24 cellular contexts compared by ENCODE assay signal in the genomic region with DNA sequence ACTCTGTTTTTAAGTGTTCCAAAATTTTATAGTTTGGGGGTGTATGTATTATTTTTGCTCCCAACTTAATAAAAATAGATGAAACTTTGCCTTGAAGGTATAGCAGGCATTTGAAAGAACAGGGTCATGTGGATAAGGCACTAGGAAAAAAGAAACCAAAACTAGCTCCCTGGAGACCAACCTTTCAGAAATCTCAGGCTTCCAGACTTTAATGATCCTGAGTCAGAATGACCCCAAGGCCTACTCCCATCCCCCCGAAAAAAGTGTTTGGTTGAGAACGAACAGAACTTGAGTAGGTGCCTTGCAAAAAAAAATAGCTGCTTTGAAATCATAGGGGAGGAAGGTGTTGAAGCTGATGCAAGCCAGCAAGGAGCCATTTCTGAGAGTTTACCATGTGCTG.
DNase-seq lines count a peak whose midpoint lies in the region; FAIRE-seq and TF ChIP-seq lines count a peak whose summit lies in the region.
"Had no signal": no experiment of that assay in that cellular context is flagged by ENCODE, and none has a peak within 500 bp of the region (broad histone marks: within the 10 kb centered on the region; RNA-seq: fewer than 3 reads in every experiment).

No MANE protein-coding gene starts in this region.

- H3K27me3 ChIP-seq in osteoblast (ENCODE audit: insufficient read depth, low read length) (no peaks in the 10 kb centered on the region), colonic mucosa (no peaks in the 10 kb centered on the region)
- H3K27me3 ChIP-seq: BLaER1 had no signal

- H3K4me3 ChIP-seq in osteoblast (ENCODE audit: insufficient read depth, low read length) (no peak overlapping the region), colonic mucosa (no peak overlapping the region)
- H3K4me3 ChIP-seq: BLaER1 had no signal

- H3K9me3 ChIP-seq in osteoblast (ENCODE audit: low read depth, low read length) (no peaks in the 10 kb centered on the region), colonic mucosa (no peaks in the 10 kb centered on the region)
- H3K9me3 ChIP-seq: BLaER1, SK-N-SH had no signal

- intact Hi-C loops in colonic mucosa (cut with DNase I), result no loop called here

- FAIRE-seq in urothelium cell line (lab: Jason Lieb, UNC), result no peak
- FAIRE-seq: A204.1, GM12891, H54, RCC 7860 had no signal

- no peak overlapping the region for H3K27ac ChIP-seq in osteoblast (ENCODE audit: low read depth, low read length)
- H3K27ac ChIP-seq in substantia nigra (ENCODE audit: low read depth, low read length, poor library complexity, severe bottlenecking), result no peak overlapping the region
- no peak overlapping the region for H3K27ac ChIP-seq in colonic mucosa
- H3K27ac ChIP-seq: BLaER1 had no signal

- H3K4me1 ChIP-seq in osteoblast (ENCODE audit: insufficient read depth, low read length) (peaks cover 4% of the 10 kb centered on the region), colonic mucosa (no peaks in the 10 kb centered on the region)

- H3K4me2 ChIP-seq in osteoblast (ENCODE audit: insufficient read depth, low read length), result no peak overlapping the region
- H3K4me2 ChIP-seq: BLaER1, SK-N-SH had no signal

- H3K9ac ChIP-seq in colonic mucosa (ENCODE audit: low read depth in 2 of 2, low read length in 2 of 2), result no peak overlapping the region
- H3K9ac ChIP-seq: BLaER1, SK-N-SH had no signal

- no peak overlapping the region for H2AFZ ChIP-seq in osteoblast (ENCODE audit: low read length)

- TF ChIP-seq CTCF in osteoblast (IDR thresholded peaks at IDR 0.05; ENCODE audit: extremely low read depth, low read depth, low read length) (no peak), colonic mucosa (IDR thresholded peaks at IDR 0.05) (no peak)

- no peaks in the 10 kb centered on the region for H3K79me2 ChIP-seq in osteoblast (ENCODE audit: insufficient read depth, low read length)

- no peaks in the 10 kb centered on the region for H4K20me1 ChIP-seq in osteoblast (ENCODE audit: insufficient read depth, low read length)
- H4K20me1 ChIP-seq: BLaER1 had no signal

- DNase-seq in EH (ENCODE audit: low read depth) (peak; percentile 23), OCI-M1 (lab: John Stamatoyannopoulos, UW) (peak; percentile 8), fibroblast of gingiva (ENCODE audit: low read depth) (peak; percentile 0), osteoblast (ENCODE audit: insufficient read length, low spot score, missing footprints) (peak; percentile 37), substantia nigra (lab: John Stamatoyannopoulos, UW) (no peak), colonic mucosa (no peak), GM03348 (ENCODE audit: low spot score) (no peak), urothelium cell line (ENCODE audit: low spot score) (no peak)
- DNase-seq: CD4-positive, alpha-beta memory T cell; DMS153; EL; MM.1S; NCI-H1092; NCI-H2081; NCI-H2171 treated with DMSO at 0.1 percent for 48 hours; NCI-H446 treated with DMSO at 0.1 percent for 48 hours; NCI-H69; SHP77 treated with DMSO at 0.1 percent for 48 hours; SK-N-SH had no signal

- no peaks in the 10 kb centered on the region for H3K36me3 ChIP-seq in osteoblast (ENCODE audit: insufficient read depth, low read length)
- no peaks in the 10 kb centered on the region for H3K36me3 ChIP-seq in colonic mucosa
- H3K36me3 ChIP-seq: BLaER1 had no signal

Comparison
In these comparisons a context has a peak if more than half of its experiments do, and no peak if none do; other contexts are left out.
1. DNase-seq: peak in EH (single experiment), OCI-M1 (single experiment), fibroblast of gingiva (single experiment) and osteoblast (single experiment); none in substantia nigra (0 of 49), colonic mucosa (single experiment), GM03348 (single experiment) and urothelium cell line (single experiment).